16 cellular contexts compared by ENCODE assay signal in the genomic region with DNA sequence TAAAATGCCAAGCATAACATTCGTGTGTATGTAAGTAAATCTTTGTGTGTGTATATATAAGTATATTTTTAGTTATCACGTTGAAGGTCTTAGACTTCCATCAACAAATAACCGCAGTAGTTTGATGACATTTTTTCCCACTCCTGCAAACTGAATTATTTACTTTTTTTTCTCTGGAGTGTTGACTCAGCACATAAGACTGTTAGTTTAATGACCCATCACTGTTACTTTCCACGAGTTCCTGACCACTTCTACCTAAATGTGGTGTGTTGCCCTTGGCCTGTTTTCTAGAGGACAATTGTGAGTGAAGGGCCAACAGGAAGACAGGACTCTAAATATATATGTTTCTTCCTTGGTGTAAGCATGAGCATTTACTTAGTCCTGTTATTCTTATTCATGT.
DNase-seq lines count a peak whose midpoint lies in the region; ATAC-seq and TF ChIP-seq lines count a peak whose summit lies in the region.
"Had no signal": no experiment of that assay in that cellular context is flagged by ENCODE, and none has a peak within 500 bp of the region (broad histone marks: within the 10 kb centered on the region; RNA-seq: fewer than 3 reads in every experiment).

No MANE protein-coding gene starts in this region.

- no peak for ATAC-seq in activated T-helper 17 cell treated with anti-CD3 and anti-CD28 coated beads, Interleukin-2, amount 50 U/mL, for 72 hours (replicated peaks)
- ATAC-seq in stimulated activated naive CD8-positive, alpha-beta T cell treated with anti-CD3 and anti-CD28 coated beads, Interleukin-15, amount 100 ng/mL, for 72 hours: no peak
- ATAC-seq: gastroesophageal sphincter, psoas muscle had no signal

- peaks cover 33% of the 10 kb centered on the region for H3K36me3 ChIP-seq in ACC112 (ENCODE audit: insufficient read depth, low read length)
- peaks cover 0 to 18% (median 0%) of the 10 kb centered on the region in 3 donors for H3K36me3 ChIP-seq in esophagus squamous epithelium
- H3K36me3 ChIP-seq: cardiac muscle cell had no signal

- H3K27me3 ChIP-seq in ACC112 (ENCODE audit: insufficient read depth, low read length) (no peaks in the 10 kb centered on the region), esophagus squamous epithelium (no peaks in the 10 kb centered on the region)
- H3K27me3 ChIP-seq: cardiac muscle cell, gastroesophageal sphincter had no signal

- no peaks in the 10 kb centered on the region for H3K79me2 ChIP-seq in ACC112 (ENCODE audit: control insufficient read depth, insufficient read depth, low read length, unreplicated experiment)

- H2AFZ ChIP-seq in ACC112 (ENCODE audit: low read length, unreplicated experiment): no peak overlapping the region

- peaks cover 7% of the 10 kb centered on the region for H3K9me3 Mint-ChIP-seq in activated T-helper 17 cell treated with anti-CD3 and anti-CD28 coated beads, Interleukin-2, amount 50 U/mL, for 72 hours
- peaks cover 0 to 8% of the 10 kb centered on the region in 2 donors for H3K9me3 Mint-ChIP-seq in stimulated activated naive CD8-positive, alpha-beta T cell treated with anti-CD3 and anti-CD28 coated beads, Interleukin-15, amount 100 ng/mL, for 72 hours

- in situ Hi-C loops in KBM-7 (cut with MboI; ENCODE audit: low pct_unique_long_range_greater_than_20kb, low sequenced_read_pairs): no loop called here

- H3K4me1 Mint-ChIP-seq in activated T-helper 17 cell treated with anti-CD3 and anti-CD28 coated beads, Interleukin-2, amount 50 U/mL, for 72 hours: no peaks in the 10 kb centered on the region
- no peaks in the 10 kb centered on the region for H3K4me1 Mint-ChIP-seq in stimulated activated naive CD8-positive, alpha-beta T cell treated with anti-CD3 and anti-CD28 coated beads, Interleukin-15, amount 100 ng/mL, for 72 hours
- H3K4me1 Mint-ChIP-seq: B cell had no signal

- peak overlapping the region; percentile 67 for H3K27ac ChIP-seq in ACC112 (ENCODE audit: low read depth, low read length)
- no peak overlapping the region for H3K27ac ChIP-seq in esophagus squamous epithelium
- H3K27ac ChIP-seq: cardiac muscle cell, psoas muscle had no signal

- H3K9me3 ChIP-seq in esophagus squamous epithelium: no peaks in the 10 kb centered on the region
- H3K9me3 ChIP-seq: gastroesophageal sphincter, psoas muscle had no signal

- no peak for TF ChIP-seq POLR2A in esophagus squamous epithelium (IDR thresholded peaks at IDR 0.05)

- no peak for TF ChIP-seq CTCF in esophagus squamous epithelium (IDR thresholded peaks at IDR 0.05)

- H3K4me1 ChIP-seq in ACC112 (ENCODE audit: control insufficient read depth, insufficient read depth, low read length, unreplicated experiment) (peaks cover 18% of the 10 kb centered on the region), esophagus squamous epithelium (peaks cover under 1 to 16% (median 1%) of the 10 kb centered on the region in 3 donors)

- DNase-seq in HT1080 (ENCODE audit: low read depth) (peak; percentile 89), astrocyte of the hippocampus (ENCODE audit: low read depth, low spot score) (peak; percentile 86), kidney glomerular epithelial cell (lab: John Stamatoyannopoulos, UW) (peak; percentile 58), esophagus squamous epithelium (lab: John Stamatoyannopoulos, UW) (no peak), KBM-7 (no peak)
- DNase-seq in stimulated activated naive CD8-positive, alpha-beta T cell treated with anti-CD3 and anti-CD28 coated beads, Interleukin-15, amount 100 ng/mL, for 72 hours: no peak
- DNase-seq: activated T-cell treated with anti-CD3 and anti-CD28 coated beads, Interleukin-2, amount 50 U/mL, for 24 hours; NCI-H2081; psoas muscle; Right ventricle myocardium superior had no signal

- H3K27ac Mint-ChIP-seq in activated T-helper 17 cell treated with anti-CD3 and anti-CD28 coated beads, Interleukin-2, amount 50 U/mL, for 72 hours: no peak overlapping the region
- H3K27ac Mint-ChIP-seq in stimulated activated naive CD8-positive, alpha-beta T cell treated with anti-CD3 and anti-CD28 coated beads, Interleukin-15, amount 100 ng/mL, for 72 hours: no peak overlapping the region
- H3K27ac Mint-ChIP-seq: activated T-cell treated with anti-CD3 and anti-CD28 coated beads, Interleukin-2, amount 50 U/mL, for 24 hours; B cell; memory B cell had no signal

- H3K4me3 ChIP-seq in ACC112 (ENCODE audit: low read depth, low read length) (no peak overlapping the region), esophagus squamous epithelium (no peak overlapping the region)
- H3K4me3 ChIP-seq: cardiac muscle cell, gastroesophageal sphincter, psoas muscle had no signal

- H3K4me3 Mint-ChIP-seq in activated T-helper 17 cell treated with anti-CD3 and anti-CD28 coated beads, Interleukin-2, amount 50 U/mL, for 72 hours: no peak overlapping the region
- H3K4me3 Mint-ChIP-seq in stimulated activated naive CD8-positive, alpha-beta T cell treated with anti-CD3 and anti-CD28 coated beads, Interleukin-15, amount 100 ng/mL, for 72 hours: no peak overlapping the region
- H3K4me3 Mint-ChIP-seq: activated T-cell treated with anti-CD3 and anti-CD28 coated beads, Interleukin-2, amount 50 U/mL, for 24 hours; B cell; memory B cell had no signal

- no peaks in the 10 kb centered on the region for H3K36me3 Mint-ChIP-seq in activated T-helper 17 cell treated with anti-CD3 and anti-CD28 coated beads, Interleukin-2, amount 50 U/mL, for 72 hours (ENCODE audit: low read depth)

- peaks cover 18% of the 10 kb centered on the region for H3K27me3 Mint-ChIP-seq in activated T-helper 17 cell treated with anti-CD3 and anti-CD28 coated beads, Interleukin-2, amount 50 U/mL, for 72 hours
- no peaks in the 10 kb centered on the region for H3K27me3 Mint-ChIP-seq in stimulated activated naive CD8-positive, alpha-beta T cell treated with anti-CD3 and anti-CD28 coated beads, Interleukin-15, amount 100 ng/mL, for 72 hours
- H3K27me3 Mint-ChIP-seq: B cell, memory B cell had no signal

- 48 to 58% methylated on average over 4 of the region's 4 CpGs for WGBS in esophagus squamous epithelium, 2 donors

- intact Hi-C loops in esophagus squamous epithelium (cut with DNase I): loop anchor here (10.0 kb wide), 1 partner anchor 130 kb away; no protein-coding TSS in a partner anchor

Comparison
In these comparisons a context has a peak if more than half of its experiments do, and no peak if none do; other contexts are left out.
1. DNase-seq: peak in HT1080 (single experiment), astrocyte of the hippocampus (single experiment) and kidney glomerular epithelial cell (single experiment); none in stimulated activated naive CD8-positive, alpha-beta T cell treated with anti-CD3 and anti-CD28 coated beads, Interleukin-15, amount 100 ng/mL, for 72 hours (0 of 2), esophagus squamous epithelium (single experiment) and KBM-7 (single experiment).